27 cellular contexts compared by ENCODE assay signal in the genomic region with DNA sequence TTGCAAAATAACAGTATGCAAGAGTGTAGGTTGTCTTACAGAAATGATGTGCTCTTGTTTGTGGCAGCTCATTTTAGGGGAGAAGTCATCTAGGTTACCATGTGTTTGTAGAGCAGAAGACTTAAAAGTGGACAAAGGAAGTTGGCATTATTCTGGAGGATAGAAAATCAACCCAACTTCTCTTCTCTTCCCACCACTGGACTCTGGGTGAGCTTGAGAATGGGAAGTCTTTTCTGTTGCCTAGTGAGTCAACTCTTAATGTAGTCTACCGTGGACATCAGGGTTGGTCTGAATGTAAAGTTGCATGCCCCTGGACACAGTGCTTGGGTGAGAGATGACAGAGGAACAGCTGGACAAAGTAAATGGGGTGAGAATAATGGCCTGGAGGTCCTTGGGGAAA.
A peak's percentile ranks its signal among the peaks of the same experiment; 100 is the strongest.
DNase-seq lines count a peak whose midpoint lies in the region; ATAC-seq and TF ChIP-seq lines count a peak whose summit lies in the region.
"Had no signal": no experiment of that assay in that cellular context is flagged by ENCODE, and none has a peak within 500 bp of the region (broad histone marks: within the 10 kb centered on the region; RNA-seq: fewer than 3 reads in every experiment).

No MANE protein-coding gene starts in this region.

- no peaks in the 10 kb centered on the region for H3K9me3 Mint-ChIP-seq in dendritic cell treated with granulocyte-macrophage colony-stimulating factor and Interleukin-4, amounts not matched to agents 40 ng/mL and 50 ng/mL, for 4 days
- H3K9me3 Mint-ChIP-seq in nephron: no peaks in the 10 kb centered on the region
- H3K9me3 Mint-ChIP-seq: activated T-helper 1 cell treated with anti-CD3 and anti-CD28 coated beads, Interleukin-12 subunit alpha, Interleukin-12 subunit beta, Interleukin-2, Interleukin-4 antibody, amounts not matched to agents 30 ng/mL and 10 ng/mL and 1 ng/mL, durations not matched to agents 14 hours and 24 hours and 36 hours; mesothelial cell of epicardium; naive thymus-derived CD8-positive, alpha-beta T cell; T-helper 2 cell treated with Interferon-gamma antibody and Interleukin-4, amounts not matched to agents 5 μg/mL and 100 μg/mL, for 36 hours had no signal

- no peaks in the 10 kb centered on the region for H3K9me3 ChIP-seq in left ventricle myocardium inferior (replicated peaks)
- H3K9me3 ChIP-seq: heart right ventricle, ovary, tibial artery had no signal

- peak overlapping the region; percentile 34 for H3K27ac Mint-ChIP-seq in dendritic cell treated with granulocyte-macrophage colony-stimulating factor and Interleukin-4, amounts not matched to agents 40 ng/mL and 50 ng/mL, for 4 days
- H3K27ac Mint-ChIP-seq in nephron: peak overlapping the region; percentile 26 to 85 (median 49)
- H3K27ac Mint-ChIP-seq: activated T-helper 1 cell treated with anti-CD3 and anti-CD28 coated beads, Interleukin-12 subunit alpha, Interleukin-12 subunit beta, Interleukin-2, Interleukin-4 antibody, amounts not matched to agents 30 ng/mL and 10 ng/mL and 1 ng/mL, durations not matched to agents 14 hours and 24 hours and 36 hours; mesothelial cell of epicardium; naive thymus-derived CD8-positive, alpha-beta T cell; T-helper 2 cell treated with Interferon-gamma antibody and Interleukin-4, amounts not matched to agents 5 μg/mL and 100 μg/mL, for 36 hours had no signal

- peak overlapping the region; percentile 65 for H3K27ac ChIP-seq in left ventricle myocardium inferior (replicated peaks)
- H3K27ac ChIP-seq: ovary, tibial artery had no signal

- TF ChIP-seq CTCF in left ventricle myocardium inferior (IDR thresholded peaks at IDR 0.05; ENCODE audit: borderline replicate concordance) (no peak), nephron (IDR thresholded peaks at IDR 0.05; ENCODE audit: unreplicated experiment in 3 of 3) (no peak)

- H3K4me3 Mint-ChIP-seq in dendritic cell treated with granulocyte-macrophage colony-stimulating factor and Interleukin-4, amounts not matched to agents 40 ng/mL and 50 ng/mL, for 4 days: no peak overlapping the region
- no peak overlapping the region for H3K4me3 Mint-ChIP-seq in nephron
- H3K4me3 Mint-ChIP-seq: activated T-helper 1 cell treated with anti-CD3 and anti-CD28 coated beads, Interleukin-12 subunit alpha, Interleukin-12 subunit beta, Interleukin-2, Interleukin-4 antibody, amounts not matched to agents 30 ng/mL and 10 ng/mL and 1 ng/mL, durations not matched to agents 14 hours and 24 hours and 36 hours; mesothelial cell of epicardium; naive thymus-derived CD8-positive, alpha-beta T cell; T-helper 2 cell treated with Interferon-gamma antibody and Interleukin-4, amounts not matched to agents 5 μg/mL and 100 μg/mL, for 36 hours had no signal

- intact Hi-C loops in left ventricle myocardium inferior (cut with micrococcal nuclease) (no loop called here), Right ventricle myocardium inferior (cut with DNase I) (no loop called here)
- intact Hi-C loops in dendritic cell treated with granulocyte-macrophage colony-stimulating factor and Interleukin-4, amounts not matched to agents 40 ng/mL and 50 ng/mL, for 4 days (cut with micrococcal nuclease): no loop called here

- ATAC-seq in Right ventricle myocardium inferior: no peak
- ATAC-seq: left colon; naive thymus-derived CD8-positive, alpha-beta T cell had no signal

- no peaks in the 10 kb centered on the region for H3K27me3 Mint-ChIP-seq in dendritic cell treated with granulocyte-macrophage colony-stimulating factor and Interleukin-4, amounts not matched to agents 40 ng/mL and 50 ng/mL, for 4 days
- H3K27me3 Mint-ChIP-seq in nephron (ENCODE audit: low read depth): no peaks in the 10 kb centered on the region

- H3K36me3 ChIP-seq in left ventricle myocardium inferior: no peaks in the 10 kb centered on the region
- H3K36me3 ChIP-seq: heart right ventricle, ovary, tibial artery had no signal

- no peaks in the 10 kb centered on the region for H3K36me3 Mint-ChIP-seq in dendritic cell treated with granulocyte-macrophage colony-stimulating factor and Interleukin-4, amounts not matched to agents 40 ng/mL and 50 ng/mL, for 4 days (ENCODE audit: low read depth)
- H3K36me3 Mint-ChIP-seq in nephron (ENCODE audit: low read depth): no peaks in the 10 kb centered on the region
- H3K36me3 Mint-ChIP-seq: mesothelial cell of epicardium; naive thymus-derived CD8-positive, alpha-beta T cell had no signal

- H3K27me3 ChIP-seq in left ventricle myocardium inferior (ENCODE audit: low read depth): no peaks in the 10 kb centered on the region
- H3K27me3 ChIP-seq: heart right ventricle, ovary, tibial artery had no signal

- H3K4me3 ChIP-seq in left ventricle myocardium inferior: no peak overlapping the region
- H3K4me3 ChIP-seq: heart right ventricle, ovary, tibial artery had no signal

- peaks cover 28% of the 10 kb centered on the region for H3K4me1 Mint-ChIP-seq in dendritic cell treated with granulocyte-macrophage colony-stimulating factor and Interleukin-4, amounts not matched to agents 40 ng/mL and 50 ng/mL, for 4 days (ENCODE audit: low read depth)
- H3K4me1 Mint-ChIP-seq in nephron: peaks cover 82% of the 10 kb centered on the region

- no peak for DNase-seq in left ventricle myocardium inferior
- DNase-seq in Right ventricle myocardium inferior (ENCODE audit: missing footprints): no peak
- DNase-seq in stimulated activated CD4-positive, alpha-beta T cell treated with anti-CD3 and anti-CD28 coated beads, Interleukin-12 subunit alpha, Interleukin-12 subunit beta, amount 100 ng/mL, for 4 hours: no peak
- DNase-seq in HPDE6-E6E7 (ENCODE audit: extremely low spot score): no peak
- DNase-seq in epidermal melanocyte (ENCODE audit: insufficient read length, low spot score): no peak
- DNase-seq in AG20443 (ENCODE audit: low spot score): no peak
- DNase-seq: 8988T; activated naive CD4-positive, alpha-beta T cell treated with anti-CD3 and anti-CD28 coated beads, Interleukin-2, amount 50 U/mL, for 16 hours; anterior cingulate cortex; central memory CD4-positive, alpha-beta T cell; COR-L47; DND-41; H7; heart right ventricle; Kasumi-1; left colon; naive thymus-derived CD8-positive, alpha-beta T cell; NCI-H187 treated with DMSO at 0.1 percent for 48 hours; ovary; stimulated activated CD4-positive, alpha-beta T cell treated with anti-CD3 and anti-CD28 coated beads, Interleukin-4, amount 100 ng/mL, for 4 hours; stimulated activated naive CD4-positive, alpha-beta T cell; tibial artery had no signal

- H3K4me1 ChIP-seq in left ventricle myocardium inferior: peaks cover 29% of the 10 kb centered on the region
